ENCODE assay signal across 21 cellular contexts in genomic region chr14:21054123-21054767, GRCh38. TPM values are rescaled to one million over a fixed set of nuclear protein-coding genes. Genes with fewer than 3 reads are reported as not detected.
DNase-seq lines count a peak whose midpoint lies in the region; ATAC-seq and TF ChIP-seq lines count a peak whose summit lies in the region.
"Had no signal": no experiment of that assay in that cellular context is flagged by ENCODE, and none has a peak within 500 bp of the region (broad histone marks: within the 10 kb centered on the region; RNA-seq: fewer than 3 reads in every experiment).

No MANE protein-coding gene starts in this region.

- no peak for ATAC-seq in IMR-90 (ENCODE audit: low read depth)
- peak; percentile 76 for ATAC-seq in activated T-helper 17 cell treated with anti-CD3 and anti-CD28 coated beads, Interleukin-2, amount 50 U/mL, for 72 hours (replicated peaks)
- no peak for ATAC-seq in memory B cell (ENCODE audit: low read depth)
- no peak for ATAC-seq in HG03432 (IDR thresholded peaks at IDR 0.05; ENCODE audit: unreplicated experiment)
- ATAC-seq: T-helper 17 cell had no signal

- H4K20me1 ChIP-seq in IMR-90 (ENCODE audit: insufficient read depth, low read length): no peaks in the 10 kb centered on the region

- no peak overlapping the region for H4K91ac ChIP-seq in IMR-90 (ENCODE audit: insufficient read depth, low read depth, low read length)

- 0 out of 2 replicates have a peak, but pooled peaks cover 2% of the 10 kb centered on the region for H3K4me1 ChIP-seq in IMR-90 (ENCODE audit: control insufficient read depth, insufficient read depth, low read length)
- H3K4me1 ChIP-seq in transverse colon: peaks cover 0 to 44% (median 19%) of the 10 kb centered on the region in 4 donors
- H3K4me1 ChIP-seq: neural progenitor cell had no signal

- H2BK15ac ChIP-seq in IMR-90 (ENCODE audit: low read depth, low read length): no peak overlapping the region

- no peak overlapping the region for H3K18ac ChIP-seq in IMR-90 (ENCODE audit: low read depth, low read length)

- no peak overlapping the region for H3K27ac Mint-ChIP-seq in activated T-helper 17 cell treated with anti-CD3 and anti-CD28 coated beads, Interleukin-2, amount 50 U/mL, for 72 hours
- H3K27ac Mint-ChIP-seq in memory B cell: peak overlapping the region; percentile 4
- no peak overlapping the region for H3K27ac Mint-ChIP-seq in activated naive CD4-positive, alpha-beta T cell treated with anti-CD3 and anti-CD28 coated beads, Interleukin-2, amount 10 ng/mL, durations not matched to agents 7 days and 5 days
- H3K27ac Mint-ChIP-seq: neural progenitor cell, T-helper 17 cell had no signal

- H3K56ac ChIP-seq in IMR-90 (ENCODE audit: extremely low read depth, insufficient read depth, low read length): no peak overlapping the region

- no peak overlapping the region for H2BK20ac ChIP-seq in IMR-90 (ENCODE audit: low read depth, low read length)

- H2AK5ac ChIP-seq in IMR-90 (ENCODE audit: low read depth, low read length): no peak overlapping the region

- TF ChIP-seq POLR2A in IMR-90 (IDR thresholded peaks at IDR 0.05; ENCODE audit: low read depth, low read length): no peak
- TF ChIP-seq POLR2A in transverse colon (IDR thresholded peaks at IDR 0.05): no peak

- no peak overlapping the region for H2BK120ac ChIP-seq in IMR-90 (ENCODE audit: low read depth, low read length)

- H3K36me3 ChIP-seq in IMR-90 (ENCODE audit: control insufficient read depth, insufficient read depth, low read length) (no peaks in the 10 kb centered on the region), transverse colon (no peaks in the 10 kb centered on the region)
- H3K36me3 ChIP-seq: adrenal gland, cardiac muscle cell, neural progenitor cell, WERI-Rb-1 had no signal

- intact Hi-C loops in IMR-90 (cut with micrococcal nuclease) (no loop called here), transverse colon (cut with DNase I; ENCODE audit: low total_unique reads) (no loop called here)

- TF ChIP-seq CTCF in IMR-90 (conservative IDR thresholded peaks at IDR 0.05; ENCODE audit: low read depth, low read length) (no peak), transverse colon (IDR thresholded peaks at IDR 0.05) (no peak)

- peak overlapping the region; percentile 34 for H2AFZ ChIP-seq in IMR-90 (replicated peaks; ENCODE audit: low read length, poor library complexity)
- H2AFZ ChIP-seq: neural progenitor cell had no signal

- no peak overlapping the region for H4K8ac ChIP-seq in IMR-90 (ENCODE audit: low read depth in 2 of 2, low read length in 2 of 2)

- no peak overlapping the region for H3K4me3 Mint-ChIP-seq in activated T-helper 17 cell treated with anti-CD3 and anti-CD28 coated beads, Interleukin-2, amount 50 U/mL, for 72 hours
- no peak overlapping the region for H3K4me3 Mint-ChIP-seq in memory B cell
- no peak overlapping the region for H3K4me3 Mint-ChIP-seq in activated naive CD4-positive, alpha-beta T cell treated with anti-CD3 and anti-CD28 coated beads, Interleukin-2, amount 10 ng/mL, durations not matched to agents 7 days and 5 days
- H3K4me3 Mint-ChIP-seq: neural progenitor cell, T-helper 17 cell had no signal

- no peak overlapping the region for H3K27ac ChIP-seq in IMR-90 (ENCODE audit: insufficient read depth, low read length)
- H3K27ac ChIP-seq in transverse colon: peak overlapping the region; percentile 72 to 80 (median 78)
- H3K27ac ChIP-seq: adrenal gland, cardiac muscle cell, neural progenitor cell, testis, WERI-Rb-1 had no signal

- H3K4ac ChIP-seq in IMR-90 (ENCODE audit: low read depth, low read length): no peak overlapping the region

- in situ Hi-C loops in IMR-90 (cut with MboI; ENCODE audit: low sequenced_read_pairs) (no loop called here), transverse colon (cut with MboI; ENCODE audit: low pct_ligation_motif_present in 1 of 4, low pct_unique_long_range_greater_than_20kb in 1 of 4, low sequenced_read_pairs in 3 of 4) (no loop called here)

- no peaks in the 10 kb centered on the region for H3K9me3 Mint-ChIP-seq in activated T-helper 17 cell treated with anti-CD3 and anti-CD28 coated beads, Interleukin-2, amount 50 U/mL, for 72 hours
- H3K9me3 Mint-ChIP-seq in memory B cell: no peaks in the 10 kb centered on the region
- H3K9me3 Mint-ChIP-seq in activated naive CD4-positive, alpha-beta T cell treated with anti-CD3 and anti-CD28 coated beads, Interleukin-2, amount 10 ng/mL, durations not matched to agents 7 days and 5 days: no peaks in the 10 kb centered on the region
- H3K9me3 Mint-ChIP-seq: neural progenitor cell had no signal

- no peak overlapping the region for H3K9ac ChIP-seq in IMR-90 (ENCODE audit: low read depth, low read length)
- H3K9ac ChIP-seq: neural progenitor cell had no signal

- H3K9me3 ChIP-seq in IMR-90 (ENCODE audit: control insufficient read depth, insufficient read depth, low read length): no peaks in the 10 kb centered on the region
- H3K9me3 ChIP-seq in transverse colon: no peaks in the 10 kb centered on the region
- H3K9me3 ChIP-seq: adrenal gland, testis had no signal

- CTCF ChIA-PET in IMR-90 (lab: Yijun Ruan, JAX): interaction anchor here (0.7 kb wide), 1 partner anchor 748 kb away, joined by 4 read pairs; no protein-coding TSS in a partner anchor
- CTCF ChIA-PET in activated naive CD4-positive, alpha-beta T cell treated with anti-CD3 and anti-CD28 coated beads, Interleukin-2, amount 10 ng/mL, durations not matched to agents 7 days and 5 days (lab: Charles Lee): interaction anchor here (0.7 to 1.2 kb wide), 3 partner anchors 13 to 52 kb away, joined by 3 to 4 read pairs (median 3); no protein-coding TSS in a partner anchor

- TF ChIP-seq EP300 in transverse colon (IDR thresholded peaks at IDR 0.05; ENCODE audit: low read depth): no peak

- no peak overlapping the region for H3K14ac ChIP-seq in IMR-90 (replicated peaks; ENCODE audit: low read depth, low read length)

- H2AK9ac ChIP-seq in IMR-90 (replicated peaks; ENCODE audit: low read depth, low read length, poor library complexity): no peak overlapping the region

- H3K79me1 ChIP-seq in IMR-90 (ENCODE audit: low read depth in 1 of 2, low read length in 2 of 2): no peaks in the 10 kb centered on the region

- H3K4me1 Mint-ChIP-seq in activated T-helper 17 cell treated with anti-CD3 and anti-CD28 coated beads, Interleukin-2, amount 50 U/mL, for 72 hours: no peaks in the 10 kb centered on the region
- no peaks in the 10 kb centered on the region for H3K4me1 Mint-ChIP-seq in memory B cell
- H3K4me1 Mint-ChIP-seq in activated naive CD4-positive, alpha-beta T cell treated with anti-CD3 and anti-CD28 coated beads, Interleukin-2, amount 10 ng/mL, durations not matched to agents 7 days and 5 days: no peaks in the 10 kb centered on the region

- H3K27me3 ChIP-seq in IMR-90 (ENCODE audit: control insufficient read depth, insufficient read depth, low read length): peaks cover 4% of the 10 kb centered on the region
- H3K27me3 ChIP-seq in transverse colon: no peaks in the 10 kb centered on the region
- H3K27me3 ChIP-seq: adrenal gland, cardiac muscle cell, neural progenitor cell, testis had no signal

- H3K4me3 ChIP-seq in IMR-90 (ENCODE audit: insufficient read depth, low read depth, low read length) (no peak overlapping the region), transverse colon (no peak overlapping the region)
- H3K4me3 ChIP-seq: adrenal gland, cardiac muscle cell, neural progenitor cell, testis had no signal

- H3K23ac ChIP-seq in IMR-90 (ENCODE audit: low read depth, low read length): no peak overlapping the region

- H4K5ac ChIP-seq in IMR-90 (ENCODE audit: low read depth, low read length): no peak overlapping the region

- dilution Hi-C loops in IMR-90 (cut with HindIII; ENCODE audit: low sequenced_read_pairs, unreplicated experiment): no loop called here

- no CpG with 5 or more reads among the region's 3 CpGs for WGBS in IMR-90 (ENCODE audit: extremely low coverage in 2 of 2, insufficient read length in 1 of 2), 2 experiments
- WGBS in transverse colon (ENCODE audit: low coverage in 1 of 2), 2 donors: 37 to 44% methylated on average over 2 to 3 of the region's 3 CpGs

- no peak overlapping the region for H3K4me2 ChIP-seq in IMR-90 (ENCODE audit: low read depth, low read length)
- H3K4me2 ChIP-seq: neural progenitor cell had no signal

- H3K9me1 ChIP-seq in IMR-90 (ENCODE audit: insufficient read depth, low read length): peaks cover 3% of the 10 kb centered on the region; the same call in 1 of the 2 replicates

- POLR2A ChIA-PET in IMR-90 (lab: Charles Lee; ENCODE audit: unreplicated experiment): no interaction called here

- no TSS peak for BruUV-seq in IMR-90 (replicated peaks; lab: Mats Ljungman, UMichigan)

- no peak for TF ChIP-seq RAD21 in IMR-90 (IDR thresholded peaks at IDR 0.05; ENCODE audit: low read length)

- DNase-seq in IMR-90 (no peak), memory B cell (ENCODE audit: low spot score in 2 of 2) (no peak), transverse colon (peak; percentile 58), NCI-H187 (lab: John Stamatoyannopoulos, UW) (no peak)
- no peak for DNase-seq in activated naive CD4-positive, alpha-beta T cell treated with anti-CD3 and anti-CD28 coated beads, Interleukin-2, amount 10 ng/mL, durations not matched to agents 7 days and 5 days
- DNase-seq: adrenal gland; dermis blood vessel endothelial cell; NCI-H1436; NCI-H2171 treated with DMSO at 0.1 percent for 48 hours; NCI-H774; OCI-M1; stimulated activated CD4-positive, alpha-beta T cell treated with anti-CD3 and anti-CD28 coated beads, Interleukin-12 subunit alpha, Interleukin-12 subunit beta, amount 100 ng/mL, for 4 hours; T-helper 17 cell; testis; WERI-Rb-1 had no signal

- H3K27me3 Mint-ChIP-seq in activated T-helper 17 cell treated with anti-CD3 and anti-CD28 coated beads, Interleukin-2, amount 50 U/mL, for 72 hours: peaks cover 5% of the 10 kb centered on the region
- H3K27me3 Mint-ChIP-seq in memory B cell: peaks cover 10% of the 10 kb centered on the region
- H3K27me3 Mint-ChIP-seq in activated naive CD4-positive, alpha-beta T cell treated with anti-CD3 and anti-CD28 coated beads, Interleukin-2, amount 10 ng/mL, durations not matched to agents 7 days and 5 days: peaks cover 24% of the 10 kb centered on the region

- H2BK5ac ChIP-seq in IMR-90 (ENCODE audit: low read depth, low read length, poor library complexity, severe bottlenecking): no peak overlapping the region

- no peaks in the 10 kb centered on the region for H3K36me3 Mint-ChIP-seq in activated T-helper 17 cell treated with anti-CD3 and anti-CD28 coated beads, Interleukin-2, amount 50 U/mL, for 72 hours (ENCODE audit: low read depth)
- no peaks in the 10 kb centered on the region for H3K36me3 Mint-ChIP-seq in memory B cell
- H3K36me3 Mint-ChIP-seq in activated naive CD4-positive, alpha-beta T cell treated with anti-CD3 and anti-CD28 coated beads, Interleukin-2, amount 10 ng/mL, durations not matched to agents 7 days and 5 days: no peaks in the 10 kb centered on the region
- H3K36me3 Mint-ChIP-seq: neural progenitor cell had no signal

RNA-seq across cellular contexts. Expression of gene RNASE8, which starts 3.4 kb away (rescaled TPM):
- not detected in 2 replicates for total RNA-seq in IMR-90 (2012; rRNA removed)
- not detected in 2 replicates for polyA plus RNA-seq in IMR-90 (2012; rRNA removed)
- polyA plus RNA-seq in IMR-90 (2012; cell fraction: cytosol; rRNA removed): not detected in 2 replicates
- polyA plus RNA-seq in IMR-90 (2012; cell fraction: nucleus; rRNA removed; ENCODE audit: low replicate concordance): not detected in 2 replicates
- not detected for total RNA-seq in activated T-helper 17 cell treated with anti-CD3 and anti-CD28 coated beads, Interleukin-2, amount 50 U/mL, for 72 hours
- not detected for total RNA-seq in transverse colon
- total RNA-seq: adrenal gland, cardiac muscle cell, dermis blood vessel endothelial cell, fibroblast of villous mesenchyme, T-helper 17 cell, testis had no signal
- polyA plus RNA-seq: adrenal gland, cardiac muscle cell, keratinocyte had no signal

RNA-seq across cellular contexts. Expression of gene RNASE7, which starts 12.1 kb away (rescaled TPM):
- not detected in 2 replicates for total RNA-seq in IMR-90 (2012; rRNA removed)
- polyA plus RNA-seq in IMR-90 (2012; rRNA removed): not detected in 2 replicates
- polyA plus RNA-seq in IMR-90 (2012; cell fraction: cytosol; rRNA removed): not detected in 2 replicates
- polyA plus RNA-seq in IMR-90 (2012; cell fraction: nucleus; rRNA removed; ENCODE audit: low replicate concordance): not detected in 2 replicates
- total RNA-seq in activated T-helper 17 cell treated with anti-CD3 and anti-CD28 coated beads, Interleukin-2, amount 50 U/mL, for 72 hours: not detected
- total RNA-seq in transverse colon: under 1 TPM in 1 of 4 donors, not detected in 3; 0.48 TPM
- total RNA-seq: cardiac muscle cell, dermis blood vessel endothelial cell, fibroblast of villous mesenchyme, T-helper 17 cell had no signal
- polyA plus RNA-seq: cardiac muscle cell had no signal

RNA-seq across cellular contexts. Expression of gene ARHGEF40, which starts 15.9 kb away (rescaled TPM):
- 16.1 and 18.1 TPM in 2 replicates for total RNA-seq in IMR-90 (2012; rRNA removed)
- 58.4 and 62.8 TPM in 2 replicates for polyA plus RNA-seq in IMR-90 (2012; rRNA removed)
- polyA plus RNA-seq in IMR-90 (2012; cell fraction: cytosol; rRNA removed): 39.2 and 43.6 TPM in 2 replicates
- 101 and 167 TPM in 2 replicates for polyA plus RNA-seq in IMR-90 (2012; cell fraction: nucleus; rRNA removed; ENCODE audit: low replicate concordance)
- under 1 TPM in 1 of 2 donors, not detected in 1; 0.26 TPM for total RNA-seq in activated T-helper 17 cell treated with anti-CD3 and anti-CD28 coated beads, Interleukin-2, amount 50 U/mL, for 72 hours
- 100 to 1,000 TPM in 1 of 4 donors, 10 to 100 TPM in 3; 55.6 to 138 (median 62.2) TPM for total RNA-seq in transverse colon

RNA-seq across cellular contexts. Expression of gene RNASE13, which starts 19.6 kb away (rescaled TPM):
- total RNA-seq in IMR-90 (2012; rRNA removed) (not detected in 2 replicates), transverse colon (not detected)
- polyA plus RNA-seq in IMR-90 (2012; rRNA removed): not detected in 2 replicates
- polyA plus RNA-seq in IMR-90 (2012; cell fraction: cytosol; rRNA removed): not detected in 2 replicates
- polyA plus RNA-seq in IMR-90 (2012; cell fraction: nucleus; rRNA removed; ENCODE audit: low replicate concordance): 0.08 and 0.16 TPM in 2 replicates
- not detected for total RNA-seq in activated T-helper 17 cell treated with anti-CD3 and anti-CD28 coated beads, Interleukin-2, amount 50 U/mL, for 72 hours
- total RNA-seq: cardiac muscle cell, dermis blood vessel endothelial cell, fibroblast of villous mesenchyme, T-helper 17 cell, testis had no signal
- polyA plus RNA-seq: cardiac muscle cell, keratinocyte had no signal

RNA-seq across cellular contexts. Expression of gene TPPP2, which starts 24.2 kb away (rescaled TPM):
- total RNA-seq in IMR-90 (2012; rRNA removed): not detected in 2 replicates
- not detected in 2 replicates for polyA plus RNA-seq in IMR-90 (2012; rRNA removed)
- polyA plus RNA-seq in IMR-90 (2012; cell fraction: cytosol; rRNA removed): not detected in 2 replicates
- not detected in 2 replicates for polyA plus RNA-seq in IMR-90 (2012; cell fraction: nucleus; rRNA removed; ENCODE audit: low replicate concordance)
- not detected for total RNA-seq in activated T-helper 17 cell treated with anti-CD3 and anti-CD28 coated beads, Interleukin-2, amount 50 U/mL, for 72 hours
- total RNA-seq in transverse colon: not detected
- total RNA-seq: dermis blood vessel endothelial cell, fibroblast of villous mesenchyme, T-helper 17 cell had no signal
- polyA plus RNA-seq: keratinocyte had no signal

Comparison
In these comparisons a context has a peak if more than half of its experiments do, and no peak if none do; other contexts are left out.
1. RNA of gene ARHGEF40, which starts 15.9 kb away (total RNA-seq): 55.6 to 138 TPM in transverse colon and 16.1 to 18.1 TPM in IMR-90; 0.26 TPM in activated T-helper 17 cell treated with anti-CD3 and anti-CD28 coated beads, Interleukin-2, amount 50 U/mL, for 72 hours; every median in the first group is over 10 times any median in the second.